28 cellular contexts compared by ENCODE assay signal in the genomic region with DNA sequence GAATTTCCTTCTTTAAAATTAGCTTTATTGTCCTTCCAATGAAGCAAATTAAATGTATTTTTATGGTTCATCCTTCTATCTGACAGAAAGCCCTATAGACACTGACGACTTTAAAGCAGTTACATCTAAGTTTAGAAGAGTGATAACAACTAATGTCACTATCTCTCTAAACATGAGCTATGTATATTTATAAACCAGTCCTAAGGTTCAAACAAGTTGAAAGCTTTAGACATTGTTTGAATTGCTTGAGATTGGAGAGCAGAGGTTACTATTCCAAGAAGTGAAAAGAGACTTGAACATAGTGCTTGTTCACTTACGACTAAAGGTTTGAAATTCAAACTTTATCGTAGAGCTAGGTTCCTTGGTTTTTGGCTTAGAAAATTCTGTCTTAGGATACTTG. TPM values are rescaled to one million over a fixed set of nuclear protein-coding genes. Genes with fewer than 3 reads are reported as not detected.
A peak's percentile ranks its signal among the peaks of the same experiment; 100 is the strongest.
DNase-seq lines count a peak whose midpoint lies in the region; ATAC-seq, FAIRE-seq and TF ChIP-seq lines count a peak whose summit lies in the region.
"Had no signal": no experiment of that assay in that cellular context is flagged by ENCODE, and none has a peak within 500 bp of the region (broad histone marks: within the 10 kb centered on the region; RNA-seq: fewer than 3 reads in every experiment).

No MANE protein-coding gene starts in this region.

- ATAC-seq in Right ventricle myocardium superior (ENCODE audit: poor library complexity) (peak; percentile 63), right cardiac atrium (no peak), left ventricle myocardium superior (peak; percentile 76)
- ATAC-seq: CD8-positive, alpha-beta T cell; GM12878 had no signal

- no peak for TF ChIP-seq CTCF in right atrium auricular region (IDR thresholded peaks at IDR 0.05)
- TF ChIP-seq CTCF in left ventricle myocardium inferior (IDR thresholded peaks at IDR 0.05; ENCODE audit: borderline replicate concordance): no peak

- no peak overlapping the region for H3K27ac ChIP-seq in right atrium auricular region
- peak overlapping the region; percentile 58 for H3K27ac ChIP-seq in left ventricle myocardium inferior (replicated peaks)
- H3K27ac ChIP-seq in right cardiac atrium (ENCODE audit: low read length): no peak overlapping the region
- H3K27ac ChIP-seq: BLaER1 treated with 17β-estradiol and CSF1 and Interleukin-3, amounts not matched to agents 10 nM and 100 nM; C4-2B had no signal

- WGBS in right cardiac atrium: 66% methylated on average over 3 of the region's 3 CpGs

- TF ChIP-seq POLR2A in GM12892 (IDR thresholded peaks at IDR 0.05; ENCODE audit: low read depth, low read length): no peak

- DNase-seq in Right ventricle myocardium superior (no peak), right atrium auricular region (ENCODE audit: low spot score) (no peak), left ventricle myocardium inferior (no peak), right cardiac atrium (no peak), GM12892 (ENCODE audit: insufficient read length) (no peak), left ventricle myocardium superior (no peak), NCI-H345 treated with DMSO at 0.1 percent for 48 hours (lab: John Stamatoyannopoulos, UW; ENCODE audit: unreplicated experiment) (no peak), D341Med (ENCODE audit: low spot score) (no peak)
- DNase-seq: 8988T; AML-193; Caco-2; Calu3; CD4-positive, alpha-beta T cell; CD8-positive, alpha-beta T cell; DMS 273 treated with DMSO at 0.1 percent for 48 hours; DMS153; DMS53; DMS79; DND-41; EL; GDM1 had no signal

- H3K9me3 ChIP-seq in right atrium auricular region (no peaks in the 10 kb centered on the region), left ventricle myocardium inferior (replicated peaks) (no peaks in the 10 kb centered on the region), right cardiac atrium (ENCODE audit: control insufficient read depth, low read length) (no peaks in the 10 kb centered on the region)
- H3K9me3 ChIP-seq: BLaER1 treated with 17β-estradiol and CSF1 and Interleukin-3, amounts not matched to agents 10 nM and 100 nM; Caco-2 had no signal

- H3K36me3 ChIP-seq in right atrium auricular region (peaks cover 21% of the 10 kb centered on the region), left ventricle myocardium inferior (peaks cover 62% of the 10 kb centered on the region)

- peak; percentile 50 for FAIRE-seq in GM12892 (lab: Jason Lieb, UNC)
- FAIRE-seq: A204.1, GM12878, GM18507 had no signal

- H3K4me1 ChIP-seq in right atrium auricular region (no peaks in the 10 kb centered on the region), left ventricle myocardium inferior (peaks cover 8% of the 10 kb centered on the region), right cardiac atrium (ENCODE audit: control insufficient read depth, insufficient read depth, low read length) (no peaks in the 10 kb centered on the region)
- H3K4me1 ChIP-seq: BLaER1 treated with 17β-estradiol and CSF1 and Interleukin-3, amounts not matched to agents 10 nM and 100 nM; Caco-2 had no signal

- intact Hi-C loops in Right ventricle myocardium superior (cut with DNase I) (no loop called here), left ventricle myocardium inferior (cut with micrococcal nuclease) (no loop called here), right cardiac atrium (cut with DNase I) (no loop called here), left ventricle myocardium superior (cut with micrococcal nuclease) (no loop called here)

- H3K4me3 ChIP-seq in right atrium auricular region: no peak overlapping the region
- no peak overlapping the region for H3K4me3 ChIP-seq in left ventricle myocardium inferior
- no peak overlapping the region for H3K4me3 ChIP-seq in right cardiac atrium (ENCODE audit: low read length)
- H3K4me3 ChIP-seq: BLaER1 treated with 17β-estradiol and CSF1 and Interleukin-3, amounts not matched to agents 10 nM and 100 nM; GM12878 had no signal

- H3K27me3 ChIP-seq in right atrium auricular region: no peaks in the 10 kb centered on the region
- H3K27me3 ChIP-seq in left ventricle myocardium inferior (ENCODE audit: low read depth): no peaks in the 10 kb centered on the region
- H3K27me3 ChIP-seq in right cardiac atrium (ENCODE audit: control insufficient read depth, insufficient read depth): no peaks in the 10 kb centered on the region
- H3K27me3 ChIP-seq: BLaER1 treated with 17β-estradiol and CSF1 and Interleukin-3, amounts not matched to agents 10 nM and 100 nM had no signal

RNA-seq across cellular contexts. Expression of gene EIF1AX, which starts 30.2 kb away (rescaled TPM):
- total RNA-seq in Right ventricle myocardium superior (58.3 TPM), right atrium auricular region (10 to 100 TPM; 31.5 to 39.8 TPM), left ventricle myocardium inferior (56.8 TPM), right cardiac atrium (10 to 100 TPM; 57.7 to 91.1 (median 60.1) TPM), left ventricle myocardium superior (66.5 TPM)
- 25.4 TPM for polyA plus RNA-seq in right cardiac atrium
- 88.7 TPM for polyA plus RNA-seq in GM12892 (2012; ENCODE audit: missing spikeins)

RNA-seq across cellular contexts. Expression of gene MAP7D2, which starts 55.2 kb away (rescaled TPM):
- total RNA-seq in Right ventricle myocardium superior: 0.40 TPM
- under 1 TPM; 0.24 to 0.56 TPM for total RNA-seq in right atrium auricular region
- total RNA-seq in left ventricle myocardium inferior: 0.44 TPM
- total RNA-seq in right cardiac atrium: 1 to 10 TPM in 1 of 4 donors, under 1 TPM in 3; 0.29 to 1.0 (median 0.66) TPM
- 0.68 TPM for polyA plus RNA-seq in right cardiac atrium
- polyA plus RNA-seq in GM12892 (2012; ENCODE audit: missing spikeins): 0.98 TPM
- 0.74 TPM for total RNA-seq in left ventricle myocardium superior
- total RNA-seq: B cell, G401 had no signal

Comparison
In these comparisons a context has a peak if more than half of its experiments do, and no peak if none do; other contexts are left out.
1. ATAC-seq: peak in Right ventricle myocardium superior (single experiment) and left ventricle myocardium superior (single experiment); none in right cardiac atrium (0 of 2).